In genomic region chr5:83922699-83923098, GRCh38 we compare ENCODE assay signal across 28 cellular contexts.
DNase-seq lines count a peak whose midpoint lies in the region; ATAC-seq and TF ChIP-seq lines count a peak whose summit lies in the region.
"Had no signal": no experiment of that assay in that cellular context is flagged by ENCODE, and none has a peak within 500 bp of the region (broad histone marks: within the 10 kb centered on the region; RNA-seq: fewer than 3 reads in every experiment).

No MANE protein-coding gene starts in this region.

- H3K4me3 Mint-ChIP-seq in GM23338 = no peak overlapping the region
- H3K4me3 Mint-ChIP-seq in neural progenitor cell = no peak overlapping the region
- H3K4me3 Mint-ChIP-seq: activated naive CD4-positive, alpha-beta T cell treated with anti-CD3 and anti-CD28 coated beads, Interleukin-2, amount 10 ng/mL, durations not matched to agents 7 days and 5 days; activated T-cell treated with anti-CD3 and anti-CD28 coated beads, Interleukin-2, amount 50 U/mL, for 4 hours; CD8-positive, alpha-beta memory T cell; memory B cell; nephron had no signal

- no peaks in the 10 kb centered on the region for H4K20me1 ChIP-seq in GM23338 (replicated peaks; ENCODE audit: insufficient read depth)
- no peaks in the 10 kb centered on the region for H4K20me1 ChIP-seq in neural progenitor cell (ENCODE audit: low read depth)

- in situ Hi-C loops in brain microvascular endothelial cell (cut with HindIII; ENCODE audit: low pct_ligation_motif_present, low sequenced_read_pairs) = no loop called here

- H3K27ac ChIP-seq in GM23338 (ENCODE audit: low read depth) (no peak overlapping the region), brain microvascular endothelial cell (no peak overlapping the region), neural progenitor cell (no peak overlapping the region)
- H3K27ac ChIP-seq: prostate gland, transverse colon had no signal

- peaks cover 29% of the 10 kb centered on the region; the same call in 2 of the 3 replicates for H3K4me1 Mint-ChIP-seq in GM23338
- peaks cover 17% of the 10 kb centered on the region for H3K4me1 Mint-ChIP-seq in neural progenitor cell
- H3K4me1 Mint-ChIP-seq: activated naive CD4-positive, alpha-beta T cell treated with anti-CD3 and anti-CD28 coated beads, Interleukin-2, amount 10 ng/mL, durations not matched to agents 7 days and 5 days; CD8-positive, alpha-beta memory T cell; memory B cell had no signal

- no peaks in the 10 kb centered on the region for H3K27me3 ChIP-seq in GM23338 (ENCODE audit: insufficient read depth)
- H3K27me3 ChIP-seq in brain microvascular endothelial cell (replicated peaks) = no peaks in the 10 kb centered on the region
- H3K27me3 ChIP-seq in neural progenitor cell = no peaks in the 10 kb centered on the region
- H3K27me3 ChIP-seq: transverse colon had no signal

- peaks cover 5% of the 10 kb centered on the region; the same call in 1 of the 2 replicates for H3K4me1 ChIP-seq in GM23338 (ENCODE audit: insufficient read depth)
- peaks cover 10% of the 10 kb centered on the region for H3K4me1 ChIP-seq in neural progenitor cell
- H3K4me1 ChIP-seq: prostate gland had no signal

- ATAC-seq in GM23338 (no peak), GM19023 (IDR thresholded peaks at IDR 0.05; ENCODE audit: unreplicated experiment) (no peak)
- ATAC-seq: activated T-cell treated with anti-CD3 and anti-CD28 coated beads, Interleukin-2, amount 50 U/mL, for 4 hours; stimulated activated naive CD8-positive, alpha-beta T cell treated with anti-CD3 and anti-CD28 coated beads, Interleukin-15, Interleukin-2, amounts not matched to agents 100 U/mL and 50 U/mL, for 24 hours had no signal

- H2AFZ ChIP-seq in GM23338 (no peak overlapping the region), neural progenitor cell (replicated peaks) (no peak overlapping the region)

- no peaks in the 10 kb centered on the region for H3K79me2 ChIP-seq in GM23338 (replicated peaks; ENCODE audit: insufficient read depth)
- H3K79me2 ChIP-seq in neural progenitor cell (ENCODE audit: low read depth) = no peaks in the 10 kb centered on the region

- H3K9ac ChIP-seq in neural progenitor cell = no peak overlapping the region

- H3K9me3 Mint-ChIP-seq in GM23338 (no peaks in the 10 kb centered on the region), neural progenitor cell (no peaks in the 10 kb centered on the region)
- H3K9me3 Mint-ChIP-seq: activated naive CD4-positive, alpha-beta T cell treated with anti-CD3 and anti-CD28 coated beads, Interleukin-2, amount 10 ng/mL, durations not matched to agents 7 days and 5 days; activated T-cell treated with anti-CD3 and anti-CD28 coated beads, Interleukin-2, amount 50 U/mL, for 4 hours; nephron had no signal

- peak; percentile 67 for DNase-seq in Ammon's horn (ENCODE audit: low spot score)
- DNase-seq in GM23338 (ENCODE audit: low spot score) = no peak
- DNase-seq in brain microvascular endothelial cell = no peak
- no peak for DNase-seq in neural progenitor cell (ENCODE audit: low spot score)
- DNase-seq in stimulated activated CD8-positive, alpha-beta memory T cell treated with anti-CD3 and anti-CD28 coated beads, Interleukin-4, amount 100 ng/mL, for 48 hours = no peak
- DNase-seq in stimulated activated CD4-positive, alpha-beta T cell treated with anti-CD3 and anti-CD28 coated beads, Interleukin-4, amount 100 ng/mL, for 24 hours = no peak
- DNase-seq: activated CD4-positive, alpha-beta T cell treated with anti-CD3 and anti-CD28 coated beads for 1 hour; activated CD8-positive, alpha-beta memory T cell treated with anti-CD3 and anti-CD28 coated beads for 24 hours; activated naive CD4-positive, alpha-beta T cell treated with anti-CD3 and anti-CD28 coated beads, Interleukin-2, amount 10 ng/mL, durations not matched to agents 7 days and 5 days; activated T-cell treated with anti-CD3 and anti-CD28 coated beads, Interleukin-2, amount 50 U/mL, for 4 hours; CD8-positive, alpha-beta memory T cell; cerebellar nuclear complex; DMS79; effector CD8-positive, alpha-beta T cell; foreskin melanocyte; H7; Kasumi-1; kidney glomerular epithelial cell; NCI-H146; NCI-H226; stimulated activated CD4-positive, alpha-beta T cell treated with anti-CD3 and anti-CD28 coated beads, Interleukin-2, amount 100 ng/mL, for 24 hours; stimulated activated naive CD8-positive, alpha-beta T cell treated with anti-CD3 and anti-CD28 coated beads, Interleukin-15, Interleukin-2, amounts not matched to agents 100 U/mL and 50 U/mL, for 24 hours; SW 1271; transverse colon had no signal

- TF ChIP-seq CTCF in GM23338 (conservative IDR thresholded peaks at IDR 0.05; ENCODE audit: low read depth in 2 of 2) (peak; percentile 22 to 51; a peak in 2 of 4 replicates), brain microvascular endothelial cell (IDR thresholded peaks at IDR 0.05; ENCODE audit: low read depth, low read length, missing control alignments) (peak; percentile 3), neural progenitor cell (IDR thresholded peaks at IDR 0.05) (peak; percentile 11)

- H3K27me3 Mint-ChIP-seq in GM23338 (ENCODE audit: insufficient read depth, low read depth, poor library complexity) = peaks cover 1% of the 10 kb centered on the region
- H3K27me3 Mint-ChIP-seq in neural progenitor cell (ENCODE audit: insufficient read depth, low read depth) = no peaks in the 10 kb centered on the region
- H3K27me3 Mint-ChIP-seq: CD8-positive, alpha-beta memory T cell; memory B cell had no signal

- H3K4me2 ChIP-seq in GM23338 (no peak overlapping the region), neural progenitor cell (no peak overlapping the region)

- no peaks in the 10 kb centered on the region for H3K36me3 Mint-ChIP-seq in GM23338 (ENCODE audit: low read depth)
- H3K36me3 Mint-ChIP-seq in neural progenitor cell = no peaks in the 10 kb centered on the region
- H3K36me3 Mint-ChIP-seq: activated naive CD4-positive, alpha-beta T cell treated with anti-CD3 and anti-CD28 coated beads, Interleukin-2, amount 10 ng/mL, durations not matched to agents 7 days and 5 days; CD8-positive, alpha-beta memory T cell; memory B cell had no signal

- H3K27ac Mint-ChIP-seq in GM23338 = no peak overlapping the region
- H3K27ac Mint-ChIP-seq in neural progenitor cell = no peak overlapping the region
- H3K27ac Mint-ChIP-seq: activated naive CD4-positive, alpha-beta T cell treated with anti-CD3 and anti-CD28 coated beads, Interleukin-2, amount 10 ng/mL, durations not matched to agents 7 days and 5 days; CD8-positive, alpha-beta memory T cell; memory B cell; nephron had no signal

- H3K9me3 ChIP-seq in neural progenitor cell (ENCODE audit: low read depth) = no peaks in the 10 kb centered on the region
- H3K9me3 ChIP-seq: prostate gland, transverse colon had no signal

- H3F3A ChIP-seq in GM23338 (replicated peaks; ENCODE audit: low read depth) = no peaks in the 10 kb centered on the region
- no peaks in the 10 kb centered on the region for H3F3A ChIP-seq in neural progenitor cell (ENCODE audit: low read depth)

- H3K4me3 ChIP-seq in GM23338 = no peak overlapping the region
- no peak overlapping the region for H3K4me3 ChIP-seq in brain microvascular endothelial cell (ENCODE audit: low read depth, low read length)
- no peak overlapping the region for H3K4me3 ChIP-seq in neural progenitor cell
- H3K4me3 ChIP-seq: prostate gland, transverse colon had no signal

- H3K9me2 ChIP-seq in GM23338 (ENCODE audit: insufficient read depth) = no peaks in the 10 kb centered on the region

- H3K36me3 ChIP-seq in GM23338 (ENCODE audit: insufficient read depth) = no peaks in the 10 kb centered on the region
- H3K36me3 ChIP-seq in brain microvascular endothelial cell (replicated peaks) = no peaks in the 10 kb centered on the region
- H3K36me3 ChIP-seq in neural progenitor cell = no peaks in the 10 kb centered on the region
- H3K36me3 ChIP-seq: prostate gland, transverse colon had no signal
